Comparison of ENCODE assay signal across 1 cellular context in genomic region chr5:132238169-132238744, GRCh38.
TF ChIP-seq lines count a peak whose summit lies in the region.

No MANE protein-coding gene starts in this region.

TF ChIP-seq in K562, 482 proteins besides CTCF, POLR2A, EP300 and RAD21 (continued from another document and continues in another):
- TF ChIP-seq KAT7 (CRISPR knock-in tag; IDR thresholded peaks at IDR 0.05; ENCODE audit: borderline replicate concordance) (no peak), ZNF449 (CRISPR knock-in tag; IDR thresholded peaks at IDR 0.05) (no peak), CXXC5 (CRISPR knock-in tag; IDR thresholded peaks at IDR 0.05) (peak; percentile 20; the same call in 1 of the 2 replicates), CBFA2T3 (IDR thresholded peaks at IDR 0.05) (no peak), ZNF589 (CRISPR knock-in tag; IDR thresholded peaks at IDR 0.05; ENCODE audit: low read depth) (no peak), STAT5A (IDR thresholded peaks at IDR 0.05; ENCODE audit: borderline replicate concordance, low read length) (no peak), DEAF1 (CRISPR knock-in tag; IDR thresholded peaks at IDR 0.05) (0 out of 2 replicates have a peak, but pooled peaks have one; percentile 38), SMC3 (conservative IDR thresholded peaks at IDR 0.05; ENCODE audit: insufficient read depth, low read depth, low read length) (peak; percentile 85), HINFP (tag; conservative IDR thresholded peaks at IDR 0.05; ENCODE audit: low read depth) (no peak), ZKSCAN3 (CRISPR knock-in tag; IDR thresholded peaks at IDR 0.05) (no peak), ZFP91 (CRISPR knock-in tag; IDR thresholded peaks at IDR 0.05) (no peak), ZNF699 (CRISPR knock-in tag; IDR thresholded peaks at IDR 0.05; ENCODE audit: insufficient replicate concordance) (no peak), RCOR1 (IDR thresholded peaks at IDR 0.05; ENCODE audit: borderline replicate concordance in 1 of 2, low read depth in 2 of 2, low read length in 2 of 2) (peak in 1 of 2 experiments; percentile 42; a peak in 1 of 4 replicates), CCAR2 (IDR thresholded peaks at IDR 0.05; ENCODE audit: low read depth, low read length) (no peak), TRIM24 (IDR thresholded peaks at IDR 0.05) (no peak), FOXK1 (CRISPR knock-in tag; IDR thresholded peaks at IDR 0.05; ENCODE audit: borderline replicate concordance) (peak; percentile 39; the same call in 1 of the 2 replicates), SP1 (CRISPR knock-in tag; IDR thresholded peaks at IDR 0.05) (no peak), POLR2B (IDR thresholded peaks at IDR 0.05; ENCODE audit: low read depth, partially characterized antibody) (no peak), NR2F6 (CRISPR knock-in tag; IDR thresholded peaks at IDR 0.05) (no peak), ZNF121 (CRISPR knock-in tag; conservative IDR thresholded peaks at IDR 0.05) (no peak), ZNF583 (CRISPR knock-in tag; IDR thresholded peaks at IDR 0.05) (0 out of 2 replicates have a peak, but pooled peaks have one; percentile 26), ZBTB7A (IDR thresholded peaks at IDR 0.05; ENCODE audit: borderline replicate concordance, control insufficient read depth, low read depth, low read length) (peak; percentile 62; the same call in 1 of the 2 replicates), PTTG1 (tag; IDR thresholded peaks at IDR 0.05; ENCODE audit: low read depth) (no peak), NR0B1 (IDR thresholded peaks at IDR 0.05; ENCODE audit: partially characterized antibody) (no peak), RBM15 (IDR thresholded peaks at IDR 0.05; ENCODE audit: insufficient read depth, low read length) (no peak), ATF6 (CRISPR knock-in tag; IDR thresholded peaks at IDR 0.05) (no peak), ZNF143 (CRISPR knock-in tag; IDR thresholded peaks at IDR 0.05) (0 out of 2 replicates have a peak, but pooled peaks have one; percentile 21), MCM2 (IDR thresholded peaks at IDR 0.05; ENCODE audit: low read depth) (no peak), SAFB (IDR thresholded peaks at IDR 0.05; ENCODE audit: borderline replicate concordance, low read depth, low read length) (no peak), ARID1B (IDR thresholded peaks at IDR 0.05) (no peak), ARID4B (CRISPR knock-in tag; IDR thresholded peaks at IDR 0.05) (no peak), SNRNP70 (optimal IDR thresholded peaks at IDR 0.05; ENCODE audit: low read depth, low read length) (no peak), ZNF217 (CRISPR knock-in tag; IDR thresholded peaks at IDR 0.05) (no peak), MCM7 (IDR thresholded peaks at IDR 0.05) (no peak), ARID2 (IDR thresholded peaks at IDR 0.05) (peak; percentile 56; the same call in 1 of the 2 replicates), PHF21A (IDR thresholded peaks at IDR 0.05; ENCODE audit: borderline replicate concordance, low read depth) (no peak), EP400 (IDR thresholded peaks at IDR 0.05) (no peak), JUN (IDR thresholded peaks at IDR 0.05; ENCODE audit: borderline replicate concordance, low read depth, low read length) (no peak), JUN (CRISPR knock-in tag; IDR thresholded peaks at IDR 0.05; ENCODE audit: borderline replicate concordance) (no peak), GABPA (tag; conservative IDR thresholded peaks at IDR 0.05; ENCODE audit: low read depth) (no peak)
- TF ChIP-seq, protein P1, sequence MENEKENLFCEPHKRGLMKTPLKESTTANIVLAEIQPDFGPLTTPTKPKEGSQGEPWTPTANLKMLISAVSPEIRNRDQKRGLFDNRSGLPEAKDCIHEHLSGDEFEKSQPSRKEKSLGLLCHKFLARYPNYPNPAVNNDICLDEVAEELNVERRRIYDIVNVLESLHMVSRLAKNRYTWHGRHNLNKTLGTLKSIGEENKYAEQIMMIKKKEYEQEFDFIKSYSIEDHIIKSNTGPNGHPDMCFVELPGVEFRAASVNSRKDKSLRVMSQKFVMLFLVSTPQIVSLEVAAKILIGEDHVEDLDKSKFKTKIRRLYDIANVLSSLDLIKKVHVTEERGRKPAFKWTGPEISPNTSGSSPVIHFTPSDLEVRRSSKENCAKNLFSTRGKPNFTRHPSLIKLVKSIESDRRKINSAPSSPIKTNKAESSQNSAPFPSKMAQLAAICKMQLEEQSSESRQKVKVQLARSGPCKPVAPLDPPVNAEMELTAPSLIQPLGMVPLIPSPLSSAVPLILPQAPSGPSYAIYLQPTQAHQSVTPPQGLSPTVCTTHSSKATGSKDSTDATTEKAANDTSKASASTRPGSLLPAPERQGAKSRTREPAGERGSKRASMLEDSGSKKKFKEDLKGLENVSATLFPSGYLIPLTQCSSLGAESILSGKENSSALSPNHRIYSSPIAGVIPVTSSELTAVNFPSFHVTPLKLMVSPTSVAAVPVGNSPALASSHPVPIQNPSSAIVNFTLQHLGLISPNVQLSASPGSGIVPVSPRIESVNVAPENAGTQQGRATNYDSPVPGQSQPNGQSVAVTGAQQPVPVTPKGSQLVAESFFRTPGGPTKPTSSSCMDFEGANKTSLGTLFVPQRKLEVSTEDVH (IDR thresholded peaks at IDR 0.05; ENCODE audit: low read depth, partially characterized antibody), result no peak
- TF ChIP-seq, protein P2, sequence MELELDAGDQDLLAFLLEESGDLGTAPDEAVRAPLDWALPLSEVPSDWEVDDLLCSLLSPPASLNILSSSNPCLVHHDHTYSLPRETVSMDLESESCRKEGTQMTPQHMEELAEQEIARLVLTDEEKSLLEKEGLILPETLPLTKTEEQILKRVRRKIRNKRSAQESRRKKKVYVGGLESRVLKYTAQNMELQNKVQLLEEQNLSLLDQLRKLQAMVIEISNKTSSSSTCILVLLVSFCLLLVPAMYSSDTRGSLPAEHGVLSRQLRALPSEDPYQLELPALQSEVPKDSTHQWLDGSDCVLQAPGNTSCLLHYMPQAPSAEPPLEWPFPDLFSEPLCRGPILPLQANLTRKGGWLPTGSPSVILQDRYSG (tag; conservative IDR thresholded peaks at IDR 0.05; ENCODE audit: low read depth), result no peak
- TF ChIP-seq, protein P3, sequence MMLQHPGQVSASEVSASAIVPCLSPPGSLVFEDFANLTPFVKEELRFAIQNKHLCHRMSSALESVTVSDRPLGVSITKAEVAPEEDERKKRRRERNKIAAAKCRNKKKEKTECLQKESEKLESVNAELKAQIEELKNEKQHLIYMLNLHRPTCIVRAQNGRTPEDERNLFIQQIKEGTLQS (IDR thresholded peaks at IDR 0.05), result no peak
- TF ChIP-seq, protein P3 (CRISPR knock-in tag; conservative IDR thresholded peaks at IDR 0.05), result no peak
